In genomic region chr7:123410273-123410928, GRCh38 we compare ENCODE assay signal across 13 cellular contexts.
DNase-seq lines count a peak whose midpoint lies in the region; TF ChIP-seq lines count a peak whose summit lies in the region.
"Had no signal": no experiment of that assay in that cellular context is flagged by ENCODE, and none has a peak within 500 bp of the region (broad histone marks: within the 10 kb centered on the region; RNA-seq: fewer than 3 reads in every experiment).

No MANE protein-coding gene starts in this region.

- TF ChIP-seq EP300 in ovary (IDR thresholded peaks at IDR 0.05) = no peak

- TF ChIP-seq CTCF in RWPE1 (conservative IDR thresholded peaks at IDR 0.05; ENCODE audit: low read depth) = no peak
- TF ChIP-seq CTCF in fibroblast of mammary gland (conservative IDR thresholded peaks at IDR 0.05; ENCODE audit: control insufficient read depth, insufficient read depth, low read depth, low read length) = no peak
- TF ChIP-seq CTCF in ovary (IDR thresholded peaks at IDR 0.05) = no peak

- no peaks in the 10 kb centered on the region for H3K36me3 ChIP-seq in ovary

- CTCF ChIA-PET in RWPE1 (lab: Yijun Ruan, JAX) = no interaction called here

- H3K4me3 Mint-ChIP-seq in immature natural killer cell = no peak overlapping the region
- H3K4me3 Mint-ChIP-seq: activated T-cell treated with anti-CD3 and anti-CD28 coated beads, Interleukin-2, amount 50 U/mL, for 24 hours; T-cell had no signal

- H3K27ac ChIP-seq in RWPE1 (no peak overlapping the region), ovary (no peak overlapping the region)

- peaks cover 0 to 12% (median 5%) of the 10 kb centered on the region in 6 donors for H3K9me3 Mint-ChIP-seq in immature natural killer cell
- H3K9me3 Mint-ChIP-seq: activated T-cell treated with anti-CD3 and anti-CD28 coated beads, Interleukin-2, amount 50 U/mL, for 24 hours; T-cell had no signal

- no peaks in the 10 kb centered on the region for H3K36me3 Mint-ChIP-seq in immature natural killer cell
- H3K36me3 Mint-ChIP-seq: T-cell had no signal

- whole genome bisulfite sequencing in ovary, 3 donors = 4 to 7% (median 5%) methylated on average over 1 of the region's 1 CpG

- TF ChIP-seq POLR2A in ovary (IDR thresholded peaks at IDR 0.05) = no peak

- H3K4me3 ChIP-seq in fibroblast of mammary gland (ENCODE audit: control insufficient read depth, low read depth, low read length) = no peak overlapping the region
- H3K4me3 ChIP-seq in ovary = no peak overlapping the region

- POLR2A ChIA-PET in RWPE1 (lab: Yijun Ruan, JAX; ENCODE audit: low non-redundant PET) = no interaction called here

- H3K27ac Mint-ChIP-seq in immature natural killer cell = no peak overlapping the region
- H3K27ac Mint-ChIP-seq: activated T-cell treated with anti-CD3 and anti-CD28 coated beads, Interleukin-2, amount 50 U/mL, for 24 hours; T-cell had no signal

- H3K27me3 ChIP-seq in ovary = no peaks in the 10 kb centered on the region

- intact Hi-C loops in ovary (cut with DNase I) = no loop called here

- H3K9me3 ChIP-seq in ovary = no peaks in the 10 kb centered on the region

- H3K4me1 ChIP-seq in ovary (ENCODE audit: insufficient read depth) = peaks cover 5% of the 10 kb centered on the region

- H3K27me3 Mint-ChIP-seq in immature natural killer cell (ENCODE audit: low read depth in 3 of 3) = no peaks in the 10 kb centered on the region
- H3K27me3 Mint-ChIP-seq: activated T-cell treated with anti-CD3 and anti-CD28 coated beads, Interleukin-2, amount 50 U/mL, for 24 hours had no signal

- H3K4me1 Mint-ChIP-seq in immature natural killer cell = no peaks in the 10 kb centered on the region
- H3K4me1 Mint-ChIP-seq: T-cell had no signal

- DNase-seq in Daoy (ENCODE audit: low read depth) = peak; percentile 7
- DNase-seq in RWPE1 (ENCODE audit: low spot score) = peak; percentile 3
- peak; percentile 81 for DNase-seq in fibroblast of mammary gland (ENCODE audit: low read depth)
- DNase-seq in ovary = peak; percentile 32 to 60 (median 44)
- no peak for DNase-seq in NCI-H774 (lab: John Stamatoyannopoulos, UW)
- DNase-seq in immature natural killer cell = no peak
- DNase-seq in NCI-H1694 (lab: John Stamatoyannopoulos, UW) = no peak
- DNase-seq in activated naive CD4-positive, alpha-beta T cell treated with anti-CD3 and anti-CD28 coated beads, Interleukin-2, amount 50 U/mL, for 16 hours = no peak
- DNase-seq: activated T-cell treated with anti-CD3 and anti-CD28 coated beads, Interleukin-2, amount 50 U/mL, for 24 hours; effector memory CD4-positive, alpha-beta T cell; GOT3; NCI-H1694 treated with DMSO at 0.1 percent for 48 hours; T-cell had no signal

Comparison
In these comparisons a context has a peak if more than half of its experiments do, and no peak if none do; other contexts are left out.
1. DNase-seq: peak in Daoy (single experiment), RWPE1 (single experiment), fibroblast of mammary gland (single experiment) and ovary (5 of 5); none in NCI-H774 (single experiment), immature natural killer cell (0 of 3), NCI-H1694 (single experiment) and activated naive CD4-positive, alpha-beta T cell treated with anti-CD3 and anti-CD28 coated beads, Interleukin-2, amount 50 U/mL, for 16 hours (single experiment).